ENCODE assay signal across 8 cellular contexts in the genomic region with DNA sequence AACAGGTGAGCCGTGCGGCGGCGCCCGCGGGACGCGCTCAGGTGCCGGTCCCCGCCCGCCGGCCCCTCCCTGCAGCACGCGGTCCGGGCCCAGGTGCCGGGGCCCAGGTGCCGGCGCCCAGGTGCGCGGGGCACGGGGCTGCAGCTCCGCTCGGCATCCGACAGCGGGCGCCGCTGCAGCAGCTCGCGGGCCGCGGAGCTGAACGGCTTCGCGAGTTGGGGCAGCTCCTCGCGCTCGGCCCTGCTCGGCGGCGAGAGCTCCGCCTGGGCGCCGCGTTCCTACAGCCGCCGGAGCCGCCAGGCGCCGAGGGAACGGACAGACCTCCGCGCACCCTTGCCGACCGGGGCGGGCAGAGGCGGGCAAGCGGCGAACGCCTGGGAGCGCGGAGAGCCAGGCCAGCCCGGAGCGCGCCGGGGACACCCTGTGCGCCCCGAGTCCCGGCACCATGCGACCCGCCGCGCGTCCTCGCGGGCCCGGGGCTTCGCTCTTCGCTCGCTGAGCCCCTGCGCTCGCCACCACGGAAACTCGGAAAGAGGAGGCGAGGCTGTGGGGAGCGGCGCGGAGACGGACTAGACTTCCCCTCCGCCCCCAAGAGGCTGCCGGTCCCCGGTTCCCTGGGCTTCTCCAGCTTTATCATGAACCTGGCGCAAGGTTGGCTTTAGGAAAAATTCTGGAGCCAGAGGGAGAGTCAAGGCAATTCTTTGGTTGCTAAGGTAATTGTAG. TPM values are rescaled to one million over a fixed set of nuclear protein-coding genes. Genes with fewer than 3 reads are reported as not detected.
A peak's percentile ranks its signal among the peaks of the same experiment; 100 is the strongest.
DNase-seq lines count a peak whose midpoint lies in the region; ATAC-seq and TF ChIP-seq lines count a peak whose summit lies in the region.

RGS6 (plus strand) TSS at position 201 of the 723 bp plus-strand sequence.

- H3K4me3 Mint-ChIP-seq in osteocyte (ENCODE audit: unreplicated experiment) = peak within 1 kb of the TSS; percentile 45

- TF ChIP-seq CTCF in osteocyte (IDR thresholded peaks at IDR 0.05) = no peak

- H3K4me1 Mint-ChIP-seq in osteocyte (ENCODE audit: unreplicated experiment) = peaks cover 6% of the 10 kb centered on the region

- peaks cover 44% of the 10 kb centered on the region for H3K27me3 Mint-ChIP-seq in osteocyte (ENCODE audit: unreplicated experiment)

- DNase-seq in ELF-1 (ENCODE audit: low read depth, low spot score) (peak; percentile 80), globus pallidus (ENCODE audit: low spot score) (peak; percentile 19), osteocyte (ENCODE audit: extremely low spot score, unreplicated experiment) (no peak)
- DNase-seq in activated CD4-positive, alpha-beta T cell treated with anti-CD3 and anti-CD28 coated beads, Interleukin-2, amount 50 U/mL, for 48 hours = peak; percentile 18 to 33

- H3K9me3 Mint-ChIP-seq in osteocyte (ENCODE audit: unreplicated experiment) = no peaks in the 10 kb centered on the region

- no peaks in the 10 kb centered on the region for H3K36me3 Mint-ChIP-seq in osteocyte (ENCODE audit: unreplicated experiment)

- ATAC-seq in HG03280 (IDR thresholded peaks at IDR 0.05; ENCODE audit: unreplicated experiment) (peak; percentile 57), HG02642 (IDR thresholded peaks at IDR 0.05; ENCODE audit: poor library complexity, unreplicated experiment) (no peak), HG03469 (IDR thresholded peaks at IDR 0.05; ENCODE audit: unreplicated experiment) (no peak), HG02610 (IDR thresholded peaks at IDR 0.05; ENCODE audit: unreplicated experiment) (no peak)

- H3K27ac Mint-ChIP-seq in osteocyte (ENCODE audit: unreplicated experiment) = no peak within 1 kb of the TSS

RNA-seq across cellular contexts. Expression of gene RGS6, which starts in this region (rescaled TPM):
- total RNA-seq in osteocyte = 0.21 and 0.24 TPM in 2 replicates
